Comparison of ENCODE assay signal across 1 cellular context in genomic region chr16:88636488-88637265, GRCh38.
TF ChIP-seq lines count a peak whose summit lies in the region.

No MANE protein-coding gene starts in this region.

TF ChIP-seq in GM23338, 12 proteins besides CTCF, POLR2A, EP300 and RAD21:
- TF ChIP-seq REST (IDR thresholded peaks at IDR 0.05; ENCODE audit: unreplicated experiment) (no peak), ETS1 (IDR thresholded peaks at IDR 0.05) (no peak), ZNF114 (CRISPR knock-in tag; IDR thresholded peaks at IDR 0.05) (no peak), CREB1 (CRISPR knock-in tag; IDR thresholded peaks at IDR 0.05; ENCODE audit: low read depth) (no peak), POLR2AphosphoS5 (IDR thresholded peaks at IDR 0.05; ENCODE audit: low read depth) (no peak), JUNB (IDR thresholded peaks at IDR 0.05; ENCODE audit: unreplicated experiment) (no peak), ZNF462 (CRISPR knock-in tag; IDR thresholded peaks at IDR 0.05) (no peak), EZH2 (IDR thresholded peaks at IDR 0.05; ENCODE audit: low read depth, unreplicated experiment) (no peak), STAT1 (IDR thresholded peaks at IDR 0.05; ENCODE audit: unreplicated experiment) (no peak), EZH2phosphoT487 (IDR thresholded peaks at IDR 0.05; ENCODE audit: unreplicated experiment) (no peak), ZNF331 (CRISPR knock-in tag; IDR thresholded peaks at IDR 0.05; ENCODE audit: low read depth) (no peak), NANOG (IDR thresholded peaks at IDR 0.05; ENCODE audit: borderline replicate concordance) (no peak)
